18 cellular contexts compared by ENCODE assay signal in genomic region chr3:24058940-24059705, GRCh38.
"Had no signal": no experiment of that assay in that cellular context is flagged by ENCODE, and none has a peak within 500 bp of the region (broad histone marks: within the 10 kb centered on the region; RNA-seq: fewer than 3 reads in every experiment).

No MANE protein-coding gene starts in this region.

- FAIRE-seq: urothelium cell line had no signal

- H3K27ac ChIP-seq: prostate gland, suprapubic skin had no signal

- H3K9me3 Mint-ChIP-seq: stimulated activated naive CD8-positive, alpha-beta T cell treated with anti-CD3 and anti-CD28 coated beads, Interleukin-15, amount 100 ng/mL, for 72 hours; T-helper 1 cell treated with Interleukin-12 subunit alpha and Interleukin-12 subunit beta and Interleukin-4 antibody, amounts not matched to agents 30 μg/mL and 1 μg/mL, for 36 hours had no signal

- ATAC-seq: activated CD4-positive, CD25-positive, alpha-beta regulatory T cell treated with anti-CD3 and anti-CD28 coated beads, Interleukin-2, amount 50 U/mL, for 24 hours; effector memory CD8-positive, alpha-beta T cell; stimulated activated naive CD8-positive, alpha-beta T cell treated with anti-CD3 and anti-CD28 coated beads, Interleukin-15, amount 100 ng/mL, for 72 hours had no signal

- H3K4me1 ChIP-seq: prostate gland, right atrium auricular region had no signal

- H3K27me3 ChIP-seq: right atrium auricular region, suprapubic skin had no signal

- H3K4me3 Mint-ChIP-seq: effector memory CD8-positive, alpha-beta T cell; naive B cell; neural crest cell; stimulated activated naive CD8-positive, alpha-beta T cell treated with anti-CD3 and anti-CD28 coated beads, Interleukin-15, amount 100 ng/mL, for 72 hours; T-helper 1 cell treated with Interleukin-12 subunit alpha and Interleukin-12 subunit beta and Interleukin-4 antibody, amounts not matched to agents 30 μg/mL and 1 μg/mL, for 36 hours had no signal

- H3K4me3 ChIP-seq: prostate gland, right atrium auricular region, skin epidermis, suprapubic skin had no signal

- DNase-seq: activated CD8-positive, alpha-beta memory T cell treated with anti-CD3 and anti-CD28 coated beads for 24 hours; activated CD8-positive, alpha-beta memory T cell treated with anti-CD3 and anti-CD28 coated beads, Interleukin-2, amount 50 U/mL, for 48 hours; activated effector memory CD4-positive, alpha-beta T cell treated with Interleukin-2 at 50 U/mL for 16 hours; activated naive CD4-positive, alpha-beta T cell treated with anti-CD3 and anti-CD28 coated beads, Interleukin-2, amount 50 U/mL, for 16 hours; activated T-cell treated with anti-CD3 and anti-CD28 coated beads, Interleukin-2, amount 50 U/mL, for 48 hours; effector memory CD8-positive, alpha-beta T cell; naive B cell; stimulated activated CD4-positive, alpha-beta T cell treated with anti-CD3 and anti-CD28 coated beads, Interleukin-15, amount 100 ng/mL, for 24 hours; stimulated activated CD4-positive, alpha-beta T cell treated with anti-CD3 and anti-CD28 coated beads, Interleukin-2, amount 100 ng/mL, for 48 hours; stimulated activated naive CD8-positive, alpha-beta T cell treated with anti-CD3 and anti-CD28 coated beads, Interleukin-15, amount 100 ng/mL, for 72 hours had no signal

- H3K27ac Mint-ChIP-seq: effector memory CD8-positive, alpha-beta T cell; naive B cell; stimulated activated naive CD8-positive, alpha-beta T cell treated with anti-CD3 and anti-CD28 coated beads, Interleukin-15, amount 100 ng/mL, for 72 hours; T-helper 1 cell treated with Interleukin-12 subunit alpha and Interleukin-12 subunit beta and Interleukin-4 antibody, amounts not matched to agents 30 μg/mL and 1 μg/mL, for 36 hours had no signal

- H3K9me3 ChIP-seq: prostate gland, right atrium auricular region, suprapubic skin had no signal

- H3K36me3 ChIP-seq: prostate gland, right atrium auricular region, suprapubic skin had no signal

- H3K4me1 Mint-ChIP-seq: naive B cell; neural crest cell; stimulated activated naive CD8-positive, alpha-beta T cell treated with anti-CD3 and anti-CD28 coated beads, Interleukin-15, amount 100 ng/mL, for 72 hours had no signal
